In genomic region chr18:61606759-61607158, GRCh38 we compare ENCODE assay signal across 8 cellular contexts.
A peak's percentile ranks its signal among the peaks of the same experiment; 100 is the strongest.
DNase-seq lines count a peak whose midpoint lies in the region; ATAC-seq and TF ChIP-seq lines count a peak whose summit lies in the region.

No MANE protein-coding gene starts in this region.

- TF ChIP-seq CTCF in ovary (IDR thresholded peaks at IDR 0.05), result no peak

- H3K36me3 ChIP-seq in ES-I3 (ENCODE audit: insufficient read depth, low read length) (peaks cover 7% of the 10 kb centered on the region; the same call in 1 of the 2 replicates), ovary (no peaks in the 10 kb centered on the region)

- ATAC-seq in HG03108 (IDR thresholded peaks at IDR 0.05; ENCODE audit: unreplicated experiment), result no peak

- WGBS in ovary, 3 donors, result 9 to 11% (median 10%) methylated on average over 5 of the region's 5 CpGs

- no peak for TF ChIP-seq POLR2A in ovary (IDR thresholded peaks at IDR 0.05)

- no peak overlapping the region for H3K27ac ChIP-seq in ovary

- no peak overlapping the region for H3K4me3 ChIP-seq in ovary

- DNase-seq in SK-MEL-5 (ENCODE audit: low read depth, low spot score), result peak; percentile 26
- peak; percentile 68 for DNase-seq in fibroblast of the conjunctiva (ENCODE audit: low read depth)
- DNase-seq in ovary, result peak; percentile 19 to 65 (median 46)
- no peak for DNase-seq in effector CD8-positive, alpha-beta T cell (lab: John Stamatoyannopoulos, UW)
- DNase-seq in NCI-H526 (lab: John Stamatoyannopoulos, UW), result no peak
- DNase-seq in activated CD4-positive, alpha-beta T cell treated with anti-CD3 and anti-CD28 coated beads, Interleukin-2, amount 50 U/mL, for 48 hours, result no peak

- no peaks in the 10 kb centered on the region for H3K27me3 ChIP-seq in ovary

- H3K9me3 ChIP-seq in ES-I3 (ENCODE audit: control insufficient read depth, insufficient read depth, low read length), result peaks cover 4% of the 10 kb centered on the region; the same call in 1 of the 2 replicates
- H3K9me3 ChIP-seq in ovary, result no peaks in the 10 kb centered on the region

- intact Hi-C loops in ovary (cut with DNase I), result no loop called here

- in situ Hi-C loops in SK-MEL-5 (cut with HindIII; ENCODE audit: low pct_unique_long_range_greater_than_20kb, low sequenced_read_pairs), result no loop called here

- peak overlapping the region; percentile 61 for H3K9ac ChIP-seq in ES-I3 (ENCODE audit: low read depth, low read length)

- H3K4me1 ChIP-seq in ES-I3 (ENCODE audit: insufficient read depth, low read length), result peaks cover 28% of the 10 kb centered on the region
- H3K4me1 ChIP-seq in ovary (ENCODE audit: insufficient read depth), result peaks cover 4% of the 10 kb centered on the region

- no peak for TF ChIP-seq EP300 in ovary (IDR thresholded peaks at IDR 0.05)

Comparison
In these comparisons a context has a peak if more than half of its experiments do, and no peak if none do; other contexts are left out.
1. DNase-seq: peak in SK-MEL-5 (single experiment), fibroblast of the conjunctiva (single experiment) and ovary (5 of 5); none in effector CD8-positive, alpha-beta T cell (single experiment), NCI-H526 (0 of 2) and activated CD4-positive, alpha-beta T cell treated with anti-CD3 and anti-CD28 coated beads, Interleukin-2, amount 50 U/mL, for 48 hours (0 of 2).